Comparison of ENCODE assay signal across 9 cellular contexts in genomic region chr14:54489731-54490447, GRCh38. TPM values are rescaled to one million over a fixed set of nuclear protein-coding genes. Genes with fewer than 3 reads are reported as not detected.
DNase-seq lines count a peak whose midpoint lies in the region; ATAC-seq and TF ChIP-seq lines count a peak whose summit lies in the region.
"Had no signal": no experiment of that assay in that cellular context is flagged by ENCODE, and none has a peak within 500 bp of the region (broad histone marks: within the 10 kb centered on the region; RNA-seq: fewer than 3 reads in every experiment).

No MANE protein-coding gene starts in this region.

- intact Hi-C loops in lower lobe of right lung (cut with DNase I) = no loop called here

- no peaks in the 10 kb centered on the region for H3K27me3 ChIP-seq in lower lobe of right lung (ENCODE audit: low read depth)

- peak overlapping the region; percentile 98 for H3K27ac Mint-ChIP-seq in activated naive CD4-positive, alpha-beta T cell treated with anti-CD3 and anti-CD28 coated beads, Interleukin-2, amount 50 U/mL, for 24 hours
- H3K27ac Mint-ChIP-seq in activated naive CD8-positive, alpha-beta T cell treated with anti-CD3 and anti-CD28 coated beads for 36 hours = peak overlapping the region; percentile 87
- H3K27ac Mint-ChIP-seq in type B pancreatic cell = peak overlapping the region; percentile 96

- H3K9me3 Mint-ChIP-seq in activated naive CD4-positive, alpha-beta T cell treated with anti-CD3 and anti-CD28 coated beads, Interleukin-2, amount 50 U/mL, for 24 hours = no peaks in the 10 kb centered on the region
- H3K9me3 Mint-ChIP-seq in activated naive CD8-positive, alpha-beta T cell treated with anti-CD3 and anti-CD28 coated beads for 36 hours = no peaks in the 10 kb centered on the region
- H3K9me3 Mint-ChIP-seq in type B pancreatic cell = no peaks in the 10 kb centered on the region

- no peak for ATAC-seq in lower lobe of right lung

- no peaks in the 10 kb centered on the region for H3K36me3 ChIP-seq in lower lobe of right lung

- peak overlapping the region; percentile 88 for H3K4me3 Mint-ChIP-seq in activated naive CD4-positive, alpha-beta T cell treated with anti-CD3 and anti-CD28 coated beads, Interleukin-2, amount 50 U/mL, for 24 hours
- peak overlapping the region; percentile 78 for H3K4me3 Mint-ChIP-seq in activated naive CD8-positive, alpha-beta T cell treated with anti-CD3 and anti-CD28 coated beads for 36 hours
- peak overlapping the region; percentile 86 for H3K4me3 Mint-ChIP-seq in type B pancreatic cell

- H3K4me3 ChIP-seq in lower lobe of right lung = peak overlapping the region; percentile 74

- H3K36me3 Mint-ChIP-seq in activated naive CD4-positive, alpha-beta T cell treated with anti-CD3 and anti-CD28 coated beads, Interleukin-2, amount 50 U/mL, for 24 hours = peaks cover 4% of the 10 kb centered on the region
- H3K36me3 Mint-ChIP-seq in activated naive CD8-positive, alpha-beta T cell treated with anti-CD3 and anti-CD28 coated beads for 36 hours = peaks cover 22% of the 10 kb centered on the region
- H3K36me3 Mint-ChIP-seq in type B pancreatic cell = peaks cover 10% of the 10 kb centered on the region

- peak overlapping the region; percentile 93 for H3K27ac ChIP-seq in lower lobe of right lung

- H3K27me3 Mint-ChIP-seq in activated naive CD4-positive, alpha-beta T cell treated with anti-CD3 and anti-CD28 coated beads, Interleukin-2, amount 50 U/mL, for 24 hours = no peaks in the 10 kb centered on the region
- H3K27me3 Mint-ChIP-seq in activated naive CD8-positive, alpha-beta T cell treated with anti-CD3 and anti-CD28 coated beads for 36 hours = no peaks in the 10 kb centered on the region
- no peaks in the 10 kb centered on the region for H3K27me3 Mint-ChIP-seq in type B pancreatic cell

- DNase-seq in activated naive CD4-positive, alpha-beta T cell (lab: John Stamatoyannopoulos, UW) = no peak
- no peak for DNase-seq in activated naive CD8-positive, alpha-beta T cell treated with anti-CD3 and anti-CD28 coated beads for 36 hours
- DNase-seq in lower lobe of right lung (no peak), type B pancreatic cell (ENCODE audit: extremely low spot score, unreplicated experiment) (no peak), retina (no peak), NCI-H2196 treated with DMSO at 0.1 percent for 48 hours (lab: John Stamatoyannopoulos, UW; ENCODE audit: unreplicated experiment) (no peak), nucleus accumbens (lab: John Stamatoyannopoulos, UW) (no peak)
- DNase-seq: DMS153 had no signal

- H3K4me1 Mint-ChIP-seq in activated naive CD4-positive, alpha-beta T cell treated with anti-CD3 and anti-CD28 coated beads, Interleukin-2, amount 50 U/mL, for 24 hours = peaks cover 53% of the 10 kb centered on the region
- peaks cover 48% of the 10 kb centered on the region for H3K4me1 Mint-ChIP-seq in activated naive CD8-positive, alpha-beta T cell treated with anti-CD3 and anti-CD28 coated beads for 36 hours
- peaks cover 38% of the 10 kb centered on the region for H3K4me1 Mint-ChIP-seq in type B pancreatic cell (ENCODE audit: unreplicated experiment)

- no peaks in the 10 kb centered on the region for H3K9me3 ChIP-seq in lower lobe of right lung

- H3K4me1 ChIP-seq in lower lobe of right lung = peaks cover 44% of the 10 kb centered on the region

- TF ChIP-seq CTCF in lower lobe of right lung (IDR thresholded peaks at IDR 0.05) (no peak), type B pancreatic cell (conservative IDR thresholded peaks at IDR 0.05) (no peak)

RNA-seq across cellular contexts. Expression of gene GMFB, which starts 1.1 kb away (rescaled TPM):
- 10 to 100 TPM; 44.4 to 45.4 TPM for total RNA-seq in activated naive CD8-positive, alpha-beta T cell treated with anti-CD3 and anti-CD28 coated beads for 36 hours
- 41.4 TPM for total RNA-seq in lower lobe of right lung
- total RNA-seq in type B pancreatic cell (ENCODE audit: low replicate concordance) = 43.4 and 48.8 TPM in 2 replicates

RNA-seq across cellular contexts. Expression of gene CGRRF1, which starts 19.8 kb away (rescaled TPM):
- 10 to 100 TPM; 11.5 to 12.9 TPM for total RNA-seq in activated naive CD8-positive, alpha-beta T cell treated with anti-CD3 and anti-CD28 coated beads for 36 hours
- total RNA-seq in lower lobe of right lung (19.1 TPM), type B pancreatic cell (ENCODE audit: low replicate concordance) (12.1 and 16.7 TPM in 2 replicates)

RNA-seq across cellular contexts. Expression of gene CNIH1, which starts 48.7 kb away (rescaled TPM):
- 10 to 100 TPM; 92.0 to 95.4 TPM for total RNA-seq in activated naive CD8-positive, alpha-beta T cell treated with anti-CD3 and anti-CD28 coated beads for 36 hours
- total RNA-seq in lower lobe of right lung = 101 TPM
- 111 and 121 TPM in 2 replicates for total RNA-seq in type B pancreatic cell (ENCODE audit: low replicate concordance)
